ENCODE assay signal across 19 cellular contexts in the genomic region with DNA sequence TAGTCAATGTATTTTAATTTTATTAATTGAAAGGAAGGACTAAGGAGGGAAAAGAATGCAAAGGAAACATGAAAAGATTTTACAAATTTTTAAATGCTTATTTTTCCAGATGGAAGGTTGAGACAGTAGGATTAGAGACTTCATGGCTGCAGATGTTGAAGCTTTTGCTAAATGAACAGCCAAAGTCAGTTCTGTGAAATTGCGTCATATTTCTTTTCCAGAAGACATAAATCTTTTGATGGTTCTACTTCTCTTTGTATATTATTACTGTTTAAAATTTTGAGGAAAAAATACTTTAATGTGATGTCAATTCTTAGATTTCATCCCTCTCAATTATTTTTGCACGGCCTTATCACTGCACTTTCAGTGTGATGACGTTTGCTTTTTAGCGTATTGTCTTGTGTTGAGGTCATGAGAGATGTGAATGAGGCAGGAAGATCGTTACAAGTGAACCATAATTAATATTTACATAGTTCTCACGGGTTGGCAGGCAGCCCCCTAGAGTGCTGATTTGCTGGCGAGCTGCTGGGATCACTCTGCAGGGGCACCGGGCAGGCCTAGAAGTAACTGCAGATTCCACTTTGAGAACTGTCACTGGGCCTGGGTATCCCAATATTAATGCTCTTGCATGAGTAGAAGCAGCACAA.
DNase-seq lines count a peak whose midpoint lies in the region; ATAC-seq and TF ChIP-seq lines count a peak whose summit lies in the region.
"Had no signal": no experiment of that assay in that cellular context is flagged by ENCODE, and none has a peak within 500 bp of the region (broad histone marks: within the 10 kb centered on the region; RNA-seq: fewer than 3 reads in every experiment).

No MANE protein-coding gene starts in this region.

- ATAC-seq in HG02610 (IDR thresholded peaks at IDR 0.05; ENCODE audit: unreplicated experiment), result no peak
- no peak for ATAC-seq in GM21529 (IDR thresholded peaks at IDR 0.05; ENCODE audit: unreplicated experiment)
- ATAC-seq: activated CD4-positive, CD25-positive, alpha-beta regulatory T cell treated with anti-CD3 and anti-CD28 coated beads, Interleukin-2, amount 50 U/mL, for 24 hours; GM12878; T-helper 17 cell had no signal

- H3K27ac ChIP-seq in left ventricle myocardium inferior (replicated peaks), result no peak overlapping the region
- no peak overlapping the region for H3K27ac ChIP-seq in right atrium auricular region
- no peak overlapping the region for H3K27ac ChIP-seq in stomach smooth muscle (ENCODE audit: low read length)
- H3K27ac ChIP-seq: prostate gland, RWPE1, thyroid gland had no signal

- H3K9ac ChIP-seq in iPS-15b (ENCODE audit: low read depth, low read length) (no peak overlapping the region), stomach smooth muscle (ENCODE audit: low read length in 2 of 2) (no peak overlapping the region)

- in situ Hi-C loops in astrocyte of the cerebellum (cut with HindIII; ENCODE audit: low sequenced_read_pairs) (loop anchor here (5.0 kb wide), 1 partner anchor 83 kb away; no protein-coding TSS in a partner anchor), GM13976 (cut with MboI; ENCODE audit: low sequenced_read_pairs, unreplicated experiment) (no loop called here)

- H3K9me3 ChIP-seq in left ventricle myocardium inferior (replicated peaks) (no peaks in the 10 kb centered on the region), right atrium auricular region (no peaks in the 10 kb centered on the region), iPS-15b (ENCODE audit: control insufficient read depth, insufficient read depth, low read length) (no peaks in the 10 kb centered on the region), stomach smooth muscle (ENCODE audit: control insufficient read depth in 2 of 2, low read length in 2 of 2) (no peaks in the 10 kb centered on the region)
- H3K9me3 ChIP-seq: prostate gland, thyroid gland had no signal

- H3K4me3 ChIP-seq in left ventricle myocardium inferior, result peak overlapping the region; percentile 60
- H3K4me3 ChIP-seq in right atrium auricular region, result no peak overlapping the region
- peak overlapping the region; percentile 53 for H3K4me3 ChIP-seq in astrocyte of the cerebellum (ENCODE audit: low read depth, low read length)
- peak overlapping the region; percentile 56 for H3K4me3 ChIP-seq in iPS-15b (ENCODE audit: low read depth, low read length)
- H3K4me3 ChIP-seq in stomach smooth muscle (ENCODE audit: low read length in 2 of 2), result peak overlapping the region; percentile 64 to 72
- H3K4me3 ChIP-seq: GM12878 had no signal

- no peak for TF ChIP-seq CTCF in left ventricle myocardium inferior (IDR thresholded peaks at IDR 0.05; ENCODE audit: borderline replicate concordance)
- no peak for TF ChIP-seq CTCF in right atrium auricular region (IDR thresholded peaks at IDR 0.05)
- TF ChIP-seq CTCF in astrocyte of the cerebellum (IDR thresholded peaks at IDR 0.05; ENCODE audit: low read depth, low read length, missing control alignments), result no peak
- TF ChIP-seq CTCF in GM13976 (IDR thresholded peaks at IDR 0.05; ENCODE audit: borderline replicate concordance, control extremely low read depth, extremely low read depth, insufficient read depth, missing control alignments), result no peak

- H3K4me1 ChIP-seq in left ventricle myocardium inferior, result peaks cover 44% of the 10 kb centered on the region
- peaks cover 0 to 44% of the 10 kb centered on the region in 2 donors for H3K4me1 ChIP-seq in right atrium auricular region
- peaks cover 3% of the 10 kb centered on the region for H3K4me1 ChIP-seq in iPS-15b (ENCODE audit: control insufficient read depth, insufficient read depth, low read length)
- peaks cover 42% of the 10 kb centered on the region for H3K4me1 ChIP-seq in stomach smooth muscle (ENCODE audit: control insufficient read depth, insufficient read depth, low read length)
- H3K4me1 ChIP-seq: prostate gland had no signal

- DNase-seq in left ventricle myocardium inferior (no peak), right atrium auricular region (ENCODE audit: low spot score) (no peak), astrocyte of the cerebellum (ENCODE audit: low read depth) (no peak), GM13976 (ENCODE audit: low spot score) (no peak)
- DNase-seq: ACHN; activated CD8-positive, alpha-beta memory T cell treated with anti-CD3 and anti-CD28 coated beads, Interleukin-2, amount 50 U/mL, for 4 hours; activated naive CD4-positive, alpha-beta T cell treated with anti-CD3 and anti-CD28 coated beads, Interleukin-2, amount 50 U/mL, for 16 hours; NCI-H1930; stimulated activated CD4-positive, alpha-beta T cell treated with anti-CD3 and anti-CD28 coated beads, Interleukin-2, amount 100 ng/mL, for 24 hours; T-helper 17 cell; thyroid gland had no signal

- H3K27me3 ChIP-seq in left ventricle myocardium inferior (ENCODE audit: low read depth), result peaks cover 96% of the 10 kb centered on the region
- H3K27me3 ChIP-seq in right atrium auricular region, result peaks cover 7 to 10% of the 10 kb centered on the region in 2 donors
- H3K27me3 ChIP-seq in iPS-15b (ENCODE audit: control insufficient read depth, insufficient read depth, low read length), result peaks cover 81% of the 10 kb centered on the region
- H3K27me3 ChIP-seq in stomach smooth muscle (ENCODE audit: control insufficient read depth in 1 of 2, insufficient read depth in 2 of 2, low read length in 2 of 2), result peaks cover 33 to 51% of the 10 kb centered on the region in 2 donors
- H3K27me3 ChIP-seq: thyroid gland had no signal

- intact Hi-C loops in left ventricle myocardium inferior (cut with micrococcal nuclease), result no loop called here

- H3K36me3 ChIP-seq in left ventricle myocardium inferior (no peaks in the 10 kb centered on the region), right atrium auricular region (no peaks in the 10 kb centered on the region), iPS-15b (ENCODE audit: control insufficient read depth, insufficient read depth, low read length) (no peaks in the 10 kb centered on the region), stomach smooth muscle (ENCODE audit: control insufficient read depth in 2 of 2, insufficient read depth in 2 of 2, low read length in 2 of 2) (no peaks in the 10 kb centered on the region)
- H3K36me3 ChIP-seq: prostate gland, thyroid gland had no signal

Comparison
In these comparisons a context has a peak if more than half of its experiments do, and no peak if none do; other contexts are left out.
1. H3K4me3 ChIP-seq: peak in left ventricle myocardium inferior (single experiment), astrocyte of the cerebellum (single experiment), iPS-15b (single experiment) and stomach smooth muscle (2 of 2); none in right atrium auricular region (0 of 2).